ENCODE assay signal across 8 cellular contexts in genomic region chr12:106357549-106358409, GRCh38. TPM values are rescaled to one million over a fixed set of nuclear protein-coding genes. Genes with fewer than 3 reads are reported as not detected.
DNase-seq lines count a peak whose midpoint lies in the region; ATAC-seq and TF ChIP-seq lines count a peak whose summit lies in the region.

Gene POLR3B, plus strand, starts transcription at chr12:106357748. Its CDS starts 132 bp downstream, at chr12:106357880.

- peak within 1 kb of the TSS; percentile 85 for H3K27ac Mint-ChIP-seq in GM23338
- peak within 1 kb of the TSS; percentile 90 for H3K27ac Mint-ChIP-seq in activated T-helper 2 cell treated with anti-CD3 and anti-CD28 coated beads, Interferon-gamma antibody, Interleukin-2, Interleukin-4, amounts not matched to agents 10 μg/mL and 5 μg/mL and 100 μg/mL, durations not matched to agents 14 hours and 24 hours and 36 hours
- H3K27ac Mint-ChIP-seq in natural killer cell, result peak within 1 kb of the TSS; percentile 71 to 93

- H3K4me1 ChIP-seq in GM23338 (ENCODE audit: insufficient read depth), result peaks cover 8% of the 10 kb centered on the region; the same call in 1 of the 2 replicates

- H3K4me3 ChIP-seq in GM23338 (peak within 1 kb of the TSS; percentile 78), fibroblast of mammary gland (ENCODE audit: control insufficient read depth, low read depth, low read length) (peak within 1 kb of the TSS; percentile 88)

- H3K4me3 Mint-ChIP-seq in GM23338 (peak within 1 kb of the TSS; percentile 94), natural killer cell (peak within 1 kb of the TSS; percentile 89)
- peak within 1 kb of the TSS; percentile 91 for H3K4me3 Mint-ChIP-seq in activated T-helper 2 cell treated with anti-CD3 and anti-CD28 coated beads, Interferon-gamma antibody, Interleukin-2, Interleukin-4, amounts not matched to agents 10 μg/mL and 5 μg/mL and 100 μg/mL, durations not matched to agents 14 hours and 24 hours and 36 hours (ENCODE audit: low read depth)

- ATAC-seq in GM23338, result peak; percentile 91
- peak; percentile 91 to 97 (median 93) for ATAC-seq in natural killer cell

- peak within 1 kb of the TSS; percentile 91 for H3K4me2 ChIP-seq in GM23338

- H3K36me3 ChIP-seq in GM23338 (ENCODE audit: insufficient read depth), result no peaks in the 10 kb centered on the region

- H3K4me1 Mint-ChIP-seq in GM23338, result peaks cover 8% of the 10 kb centered on the region
- peaks cover 12% of the 10 kb centered on the region for H3K4me1 Mint-ChIP-seq in activated T-helper 2 cell treated with anti-CD3 and anti-CD28 coated beads, Interferon-gamma antibody, Interleukin-2, Interleukin-4, amounts not matched to agents 10 μg/mL and 5 μg/mL and 100 μg/mL, durations not matched to agents 14 hours and 24 hours and 36 hours (ENCODE audit: low read depth)
- peaks cover 15 to 18% of the 10 kb centered on the region in 2 donors for H3K4me1 Mint-ChIP-seq in natural killer cell

- no peaks in the 10 kb centered on the region; the same call in 1 of the 2 replicates for H4K20me1 ChIP-seq in GM23338 (replicated peaks; ENCODE audit: insufficient read depth)

- DNase-seq in EL (peak; percentile 95), GM23338 (ENCODE audit: low spot score) (peak; percentile 97), LHCN-M2 (ENCODE audit: low read depth) (peak; percentile 93), RPMI7951 (ENCODE audit: low read depth) (peak; percentile 92), fibroblast of mammary gland (ENCODE audit: low read depth) (peak; percentile 96), natural killer cell (peak; percentile 94)
- peak; percentile 94 for DNase-seq in activated T-helper 2 cell treated with anti-CD3 and anti-CD28 coated beads, Interferon-gamma antibody, Interleukin-2, Interleukin-4, amounts not matched to agents 10 μg/mL and 5 μg/mL and 100 μg/mL, durations not matched to agents 14 hours and 24 hours and 36 hours (ENCODE audit: low spot score)
- peak; percentile 95 for DNase-seq in stimulated activated naive CD4-positive, alpha-beta T cell treated with Interleukin-2 at 50 U/mL for 16 hours (lab: John Stamatoyannopoulos, UW)

- H3K27me3 ChIP-seq in GM23338 (ENCODE audit: insufficient read depth), result no peaks in the 10 kb centered on the region

- H3K36me3 Mint-ChIP-seq in GM23338 (ENCODE audit: low read depth) (no peaks in the 10 kb centered on the region; the same call in 2 of the 3 replicates), natural killer cell (no peaks in the 10 kb centered on the region)
- peaks cover 6% of the 10 kb centered on the region for H3K36me3 Mint-ChIP-seq in activated T-helper 2 cell treated with anti-CD3 and anti-CD28 coated beads, Interferon-gamma antibody, Interleukin-2, Interleukin-4, amounts not matched to agents 10 μg/mL and 5 μg/mL and 100 μg/mL, durations not matched to agents 14 hours and 24 hours and 36 hours (ENCODE audit: low read depth)

- H3K27ac ChIP-seq in GM23338 (ENCODE audit: low read depth), result peak within 1 kb of the TSS; percentile 83

- no peaks in the 10 kb centered on the region for H3K9me3 Mint-ChIP-seq in GM23338
- H3K9me3 Mint-ChIP-seq in activated T-helper 2 cell treated with anti-CD3 and anti-CD28 coated beads, Interferon-gamma antibody, Interleukin-2, Interleukin-4, amounts not matched to agents 10 μg/mL and 5 μg/mL and 100 μg/mL, durations not matched to agents 14 hours and 24 hours and 36 hours, result no peaks in the 10 kb centered on the region
- H3K9me3 Mint-ChIP-seq in natural killer cell, result no peaks in the 10 kb centered on the region

- peak within 1 kb of the TSS; percentile 95; the same call in 1 of the 2 replicates for H2AFZ ChIP-seq in GM23338

- TF ChIP-seq CTCF in GM23338 (conservative IDR thresholded peaks at IDR 0.05; ENCODE audit: low read depth in 2 of 2) (peak; percentile 72 to 91), fibroblast of mammary gland (conservative IDR thresholded peaks at IDR 0.05; ENCODE audit: control insufficient read depth, insufficient read depth, low read depth, low read length) (peak; percentile 90), natural killer cell (IDR thresholded peaks at IDR 0.05) (peak; percentile 84)

- no peaks in the 10 kb centered on the region for H3F3A ChIP-seq in GM23338 (replicated peaks; ENCODE audit: low read depth)

- intact Hi-C loops in activated T-helper 2 cell treated with anti-CD3 and anti-CD28 coated beads, Interferon-gamma antibody, Interleukin-2, Interleukin-4, amounts not matched to agents 10 μg/mL and 5 μg/mL and 100 μg/mL, durations not matched to agents 14 hours and 24 hours and 36 hours (cut with micrococcal nuclease), result loop anchor here (1.0 to 10.0 kb wide), 7 partner anchors 55 to 736 kb away; partner anchors contain the start of genes CKAP4, CRY1, RIC8B and TCP11L2
- intact Hi-C loops in natural killer cell (cut with micrococcal nuclease), result loop anchor here (1.0 to 5.0 kb wide), 3 partner anchors 55 to 563 kb away; partner anchors contain the start of genes CKAP4 and TCP11L2

- H3K79me2 ChIP-seq in GM23338 (replicated peaks; ENCODE audit: insufficient read depth), result peaks cover 30% of the 10 kb centered on the region

- no peaks in the 10 kb centered on the region for H3K9me2 ChIP-seq in GM23338 (ENCODE audit: insufficient read depth)

- peaks cover 12% of the 10 kb centered on the region for H3K27me3 Mint-ChIP-seq in GM23338 (ENCODE audit: insufficient read depth, low read depth, poor library complexity)
- no peaks in the 10 kb centered on the region for H3K27me3 Mint-ChIP-seq in activated T-helper 2 cell treated with anti-CD3 and anti-CD28 coated beads, Interferon-gamma antibody, Interleukin-2, Interleukin-4, amounts not matched to agents 10 μg/mL and 5 μg/mL and 100 μg/mL, durations not matched to agents 14 hours and 24 hours and 36 hours (ENCODE audit: low read depth)
- no peaks in the 10 kb centered on the region for H3K27me3 Mint-ChIP-seq in natural killer cell (ENCODE audit: low read depth in 2 of 2)

TF ChIP-seq in GM23338, 12 proteins besides CTCF, POLR2A, EP300 and RAD21 (continues in another document):
- TF ChIP-seq EZH2 (IDR thresholded peaks at IDR 0.05; ENCODE audit: low read depth, unreplicated experiment) (no peak), POLR2AphosphoS5 (IDR thresholded peaks at IDR 0.05; ENCODE audit: low read depth) (peak; percentile 90), REST (IDR thresholded peaks at IDR 0.05; ENCODE audit: unreplicated experiment) (no peak), JUNB (IDR thresholded peaks at IDR 0.05; ENCODE audit: unreplicated experiment) (no peak), ZNF114 (CRISPR knock-in tag; IDR thresholded peaks at IDR 0.05) (no peak)

RNA-seq across cellular contexts. Expression of gene POLR3B, which starts in this region (rescaled TPM):
- 11.7 and 14.6 TPM in 2 replicates for total RNA-seq in GM23338 (2014; rRNA removed; shearing (Covaris generic))
- 3.9 and 4.0 TPM in 2 replicates for polyA plus RNA-seq in GM23338 (2016; fragmentation: Nextera tagmentation; extraction: Ambion mirVana)
- total RNA-seq in LHCN-M2 (2014; rRNA removed) (10.6 and 13.3 TPM in 2 replicates), natural killer cell (1 to 10 TPM; 3.8 to 8.1 (median 5.4) TPM)
- polyA plus RNA-seq in LHCN-M2 (2012), result 5.0 TPM
- 4.4 and 7.0 TPM in 2 replicates for total RNA-seq in RPMI7951 (2014; rRNA removed; shearing (Covaris generic))
- 8.7 and 8.9 TPM in 2 replicates for total RNA-seq in activated T-helper 2 cell treated with anti-CD3 and anti-CD28 coated beads, Interferon-gamma antibody, Interleukin-2, Interleukin-4, amounts not matched to agents 10 μg/mL and 5 μg/mL and 100 μg/mL, durations not matched to agents 14 hours and 24 hours and 36 hours

Comparison
In these comparisons a context has a peak if more than half of its experiments do, and no peak if none do; other contexts are left out.
1. Peak in every context shown above with its lines: DNase-seq, ATAC-seq, H3K4me3 ChIP-seq and H3K27ac ChIP-seq.